Comparison of ENCODE assay signal across 1 cellular context in genomic region chr1:33222381-33222780, GRCh38.
TF ChIP-seq lines count a peak whose summit lies in the region.

No MANE protein-coding gene starts in this region.

TF ChIP-seq in SK-N-SH, 30 proteins besides CTCF, POLR2A, EP300 and RAD21 (continued from another document):
- TF ChIP-seq USF2 (IDR thresholded peaks at IDR 0.05; ENCODE audit: borderline replicate concordance, low read depth, low read length) (no peak), NFIC (IDR thresholded peaks at IDR 0.05; ENCODE audit: borderline replicate concordance) (no peak), SIN3A (IDR thresholded peaks at IDR 0.05; ENCODE audit: borderline replicate concordance, low read depth, low read length) (no peak), EZH2phosphoT487 (IDR thresholded peaks at IDR 0.05; ENCODE audit: borderline replicate concordance, low read depth) (no peak), YY1 (IDR thresholded peaks at IDR 0.05; ENCODE audit: low read depth) (no peak)
- TF ChIP-seq, protein P1, sequence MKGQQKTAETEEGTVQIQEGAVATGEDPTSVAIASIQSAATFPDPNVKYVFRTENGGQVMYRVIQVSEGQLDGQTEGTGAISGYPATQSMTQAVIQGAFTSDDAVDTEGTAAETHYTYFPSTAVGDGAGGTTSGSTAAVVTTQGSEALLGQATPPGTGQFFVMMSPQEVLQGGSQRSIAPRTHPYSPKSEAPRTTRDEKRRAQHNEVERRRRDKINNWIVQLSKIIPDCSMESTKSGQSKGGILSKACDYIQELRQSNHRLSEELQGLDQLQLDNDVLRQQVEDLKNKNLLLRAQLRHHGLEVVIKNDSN (IDR thresholded peaks at IDR 0.05; ENCODE audit: borderline replicate concordance, low read depth): no peak
